In genomic region chr5:62403411-62404250, GRCh38 we compare ENCODE assay signal across 1 cellular context.
TF ChIP-seq lines count a peak whose summit lies in the region.

Gene DIMT1 (minus strand): TSS chr5:62403905. CDS start chr5:62403772, 133 bp downstream.

TF ChIP-seq in K562, 482 proteins besides CTCF, POLR2A, EP300 and RAD21 (continued from another document and continues in another):
- TF ChIP-seq CREB3L1 (IDR thresholded peaks at IDR 0.05; ENCODE audit: borderline replicate concordance, low read depth), result peak; percentile 82
- no peak for TF ChIP-seq DIDO1 (tag; IDR thresholded peaks at IDR 0.05; ENCODE audit: low read depth)
- no peak for TF ChIP-seq ZNF121 (CRISPR knock-in tag; conservative IDR thresholded peaks at IDR 0.05)
- no peak for TF ChIP-seq TAF15 (IDR thresholded peaks at IDR 0.05; ENCODE audit: low read depth, low read length)
- TF ChIP-seq HIVEP1 (CRISPR knock-in tag; IDR thresholded peaks at IDR 0.05), result no peak
- TF ChIP-seq HDAC1 (IDR thresholded peaks at IDR 0.05), result peak in 1 of 2 experiments; percentile 99; a peak in 2 of 4 replicates
- peak; percentile 65; the same call in 1 of the 2 replicates for TF ChIP-seq SMAD3 (CRISPR knock-in tag; conservative IDR thresholded peaks at IDR 0.05)
- TF ChIP-seq COPS2 (conservative IDR thresholded peaks at IDR 0.05), result no peak
- no peak for TF ChIP-seq EWSR1 (IDR thresholded peaks at IDR 0.05; ENCODE audit: borderline replicate concordance, low read depth, partially characterized antibody)
- no peak for TF ChIP-seq IRF9 (tag; IDR thresholded peaks at IDR 0.05)
- TF ChIP-seq IRF1 (CRISPR knock-in tag; IDR thresholded peaks at IDR 0.05; ENCODE audit: borderline replicate concordance), result peak; percentile 70; the same call in 1 of the 2 replicates
- 0 out of 2 replicates have a peak, but pooled peaks have one; percentile 38 for TF ChIP-seq JUN (IDR thresholded peaks at IDR 0.05; ENCODE audit: borderline replicate concordance, low read depth, low read length)
- TF ChIP-seq JUN (CRISPR knock-in tag; IDR thresholded peaks at IDR 0.05; ENCODE audit: borderline replicate concordance), result no peak
- 0 out of 2 replicates have a peak, but pooled peaks have one; percentile 60 for TF ChIP-seq TARDBP (IDR thresholded peaks at IDR 0.05)
- TF ChIP-seq ZNF76 (CRISPR knock-in tag; IDR thresholded peaks at IDR 0.05; ENCODE audit: borderline replicate concordance), result peak; percentile 4; the same call in 1 of the 2 replicates
- TF ChIP-seq HSF4 (CRISPR knock-in tag; IDR thresholded peaks at IDR 0.05; ENCODE audit: borderline replicate concordance), result no peak
- TF ChIP-seq HNRNPL (IDR thresholded peaks at IDR 0.05; ENCODE audit: low read depth, low read length), result 0 out of 2 replicates have a peak, but pooled peaks have one; percentile 44
- 0 out of 2 replicates have a peak, but pooled peaks have one; percentile 39 for TF ChIP-seq CBX1 (IDR thresholded peaks at IDR 0.05; ENCODE audit: low read depth)
- TF ChIP-seq ZFP30 (CRISPR knock-in tag; IDR thresholded peaks at IDR 0.05; ENCODE audit: borderline replicate concordance), result no peak
- no peak for TF ChIP-seq LEF1 (IDR thresholded peaks at IDR 0.05)
- 0 out of 2 replicates have a peak, but pooled peaks have one; percentile 13 for TF ChIP-seq ZNF282 (CRISPR knock-in tag; IDR thresholded peaks at IDR 0.05)
- TF ChIP-seq GABPB2 (CRISPR knock-in tag; conservative IDR thresholded peaks at IDR 0.05), result no peak
- no peak for TF ChIP-seq FOXA1 (IDR thresholded peaks at IDR 0.05; ENCODE audit: borderline replicate concordance)
- TF ChIP-seq NCOA2 (IDR thresholded peaks at IDR 0.05; ENCODE audit: partially characterized antibody in 2 of 2), result no peak
- peak; percentile 96 for TF ChIP-seq KDM5B (IDR thresholded peaks at IDR 0.05; ENCODE audit: insufficient replicate concordance, low read depth, low read length)
- no peak for TF ChIP-seq MCM3 (IDR thresholded peaks at IDR 0.05)
- TF ChIP-seq ZFP91 (CRISPR knock-in tag; IDR thresholded peaks at IDR 0.05), result no peak
- TF ChIP-seq CTCFL (IDR thresholded peaks at IDR 0.05; ENCODE audit: borderline replicate concordance, insufficient read depth, low read depth, low read length, poor library complexity, severe bottlenecking), result no peak
- TF ChIP-seq THAP7 (CRISPR knock-in tag; IDR thresholded peaks at IDR 0.05), result no peak
- no peak for TF ChIP-seq CHD2 (IDR thresholded peaks at IDR 0.05; ENCODE audit: low read depth, low read length)
- no peak for TF ChIP-seq PTBP1 (IDR thresholded peaks at IDR 0.05; ENCODE audit: low read depth, low read length)
- TF ChIP-seq SMAD2 (IDR thresholded peaks at IDR 0.05; ENCODE audit: low read depth, low read length), result no peak
- peak; percentile 42; the same call in 1 of the 2 replicates for TF ChIP-seq CGGBP1 (CRISPR knock-in tag; IDR thresholded peaks at IDR 0.05)
- no peak for TF ChIP-seq CREB1 (IDR thresholded peaks at IDR 0.05)
- peak; percentile 6; the same call in 1 of the 2 replicates for TF ChIP-seq CREB1 (CRISPR knock-in tag; IDR thresholded peaks at IDR 0.05)
- TF ChIP-seq HDAC3 (IDR thresholded peaks at IDR 0.05; ENCODE audit: borderline replicate concordance, partially characterized antibody), result no peak
- TF ChIP-seq SPI1 (IDR thresholded peaks at IDR 0.05; ENCODE audit: borderline replicate concordance, low read depth, low read length), result peak; percentile 69
- peak; percentile 87 for TF ChIP-seq POLR2H (tag; IDR thresholded peaks at IDR 0.05; ENCODE audit: low read depth)
- peak; percentile 68 for TF ChIP-seq ELF1 (tag; IDR thresholded peaks at IDR 0.05)
- peak; percentile 89 to 95; a peak in 3 of 4 replicates for TF ChIP-seq SIN3A (IDR thresholded peaks at IDR 0.05; ENCODE audit: borderline replicate concordance in 2 of 2, control insufficient read depth in 1 of 2, low read depth in 2 of 2, low read length in 2 of 2)
- TF ChIP-seq RFX1 (IDR thresholded peaks at IDR 0.05), result no peak
- peak; percentile 70 for TF ChIP-seq ZNF239 (CRISPR knock-in tag; IDR thresholded peaks at IDR 0.05)
- no peak for TF ChIP-seq ZBTB5 (IDR thresholded peaks at IDR 0.05)
- no peak for TF ChIP-seq FOXM1 (IDR thresholded peaks at IDR 0.05; ENCODE audit: low read depth)
- TF ChIP-seq FOXM1 (CRISPR knock-in tag; IDR thresholded peaks at IDR 0.05; ENCODE audit: low read depth), result no peak
- TF ChIP-seq HDGF (IDR thresholded peaks at IDR 0.05), result no peak
- 0 out of 4 replicates have a peak, but pooled peaks of 1 of the 2 experiments have one; percentile 36 for TF ChIP-seq BCLAF1 (IDR thresholded peaks at IDR 0.05; ENCODE audit: borderline replicate concordance in 1 of 2, control insufficient read depth in 1 of 2, low read depth in 2 of 2, low read length in 1 of 2)
- no peak for TF ChIP-seq ELK1 (CRISPR knock-in tag; IDR thresholded peaks at IDR 0.05)
- TF ChIP-seq NEUROD1 (IDR thresholded peaks at IDR 0.05; ENCODE audit: borderline replicate concordance, low read depth, low read length, partially characterized antibody), result no peak
- no peak for TF ChIP-seq ZNF431 (CRISPR knock-in tag; IDR thresholded peaks at IDR 0.05)
- TF ChIP-seq GMEB1 (CRISPR knock-in tag; IDR thresholded peaks at IDR 0.05), result peak; percentile 80
- TF ChIP-seq SAP30 (IDR thresholded peaks at IDR 0.05; ENCODE audit: borderline replicate concordance, insufficient read depth, low read depth, low read length, poor library complexity, severe bottlenecking), result peak; percentile 98
